Comparison of ENCODE assay signal across 2 cellular contexts in genomic region chr6:28215425-28215824, GRCh38.
TF ChIP-seq lines count a peak whose summit lies in the region.

No MANE protein-coding gene starts in this region.

TF ChIP-seq in HEK293, 187 proteins besides CTCF, POLR2A, EP300 and RAD21:
- no peak for TF ChIP-seq SCRT1 (tag by site-specific recombination; IDR thresholded peaks at IDR 0.05; ENCODE audit: borderline replicate concordance)
- TF ChIP-seq KLF1 (tag by site-specific recombination; IDR thresholded peaks at IDR 0.05) = peak; percentile 83
- 0 out of 2 replicates have a peak, but pooled peaks have one; percentile 18 for TF ChIP-seq KLF9 (tag by site-specific recombination; IDR thresholded peaks at IDR 0.05; ENCODE audit: low read depth)
- TF ChIP-seq MZF1 (tag by site-specific recombination; IDR thresholded peaks at IDR 0.05; ENCODE audit: borderline replicate concordance) = peak; percentile 73; the same call in 1 of the 2 replicates
- TF ChIP-seq ZNF433 (tag by site-specific recombination; IDR thresholded peaks at IDR 0.05; ENCODE audit: low read depth) = no peak
- TF ChIP-seq, protein P1, sequence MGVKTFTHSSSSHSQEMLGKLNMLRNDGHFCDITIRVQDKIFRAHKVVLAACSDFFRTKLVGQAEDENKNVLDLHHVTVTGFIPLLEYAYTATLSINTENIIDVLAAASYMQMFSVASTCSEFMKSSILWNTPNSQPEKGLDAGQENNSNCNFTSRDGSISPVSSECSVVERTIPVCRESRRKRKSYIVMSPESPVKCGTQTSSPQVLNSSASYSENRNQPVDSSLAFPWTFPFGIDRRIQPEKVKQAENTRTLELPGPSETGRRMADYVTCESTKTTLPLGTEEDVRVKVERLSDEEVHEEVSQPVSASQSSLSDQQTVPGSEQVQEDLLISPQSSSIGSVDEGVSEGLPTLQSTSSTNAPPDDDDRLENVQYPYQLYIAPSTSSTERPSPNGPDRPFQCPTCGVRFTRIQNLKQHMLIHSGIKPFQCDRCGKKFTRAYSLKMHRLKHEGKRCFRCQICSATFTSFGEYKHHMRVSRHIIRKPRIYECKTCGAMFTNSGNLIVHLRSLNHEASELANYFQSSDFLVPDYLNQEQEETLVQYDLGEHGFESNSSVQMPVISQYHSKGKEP (tag by site-specific recombination; IDR thresholded peaks at IDR 0.05) = 0 out of 2 replicates have a peak, but pooled peaks have one; percentile 10

TF ChIP-seq in GM12878, 131 proteins besides CTCF, POLR2A, EP300 and RAD21:
- no peak for TF ChIP-seq ZNF207 (IDR thresholded peaks at IDR 0.05; ENCODE audit: borderline replicate concordance)
- TF ChIP-seq, protein P2, sequence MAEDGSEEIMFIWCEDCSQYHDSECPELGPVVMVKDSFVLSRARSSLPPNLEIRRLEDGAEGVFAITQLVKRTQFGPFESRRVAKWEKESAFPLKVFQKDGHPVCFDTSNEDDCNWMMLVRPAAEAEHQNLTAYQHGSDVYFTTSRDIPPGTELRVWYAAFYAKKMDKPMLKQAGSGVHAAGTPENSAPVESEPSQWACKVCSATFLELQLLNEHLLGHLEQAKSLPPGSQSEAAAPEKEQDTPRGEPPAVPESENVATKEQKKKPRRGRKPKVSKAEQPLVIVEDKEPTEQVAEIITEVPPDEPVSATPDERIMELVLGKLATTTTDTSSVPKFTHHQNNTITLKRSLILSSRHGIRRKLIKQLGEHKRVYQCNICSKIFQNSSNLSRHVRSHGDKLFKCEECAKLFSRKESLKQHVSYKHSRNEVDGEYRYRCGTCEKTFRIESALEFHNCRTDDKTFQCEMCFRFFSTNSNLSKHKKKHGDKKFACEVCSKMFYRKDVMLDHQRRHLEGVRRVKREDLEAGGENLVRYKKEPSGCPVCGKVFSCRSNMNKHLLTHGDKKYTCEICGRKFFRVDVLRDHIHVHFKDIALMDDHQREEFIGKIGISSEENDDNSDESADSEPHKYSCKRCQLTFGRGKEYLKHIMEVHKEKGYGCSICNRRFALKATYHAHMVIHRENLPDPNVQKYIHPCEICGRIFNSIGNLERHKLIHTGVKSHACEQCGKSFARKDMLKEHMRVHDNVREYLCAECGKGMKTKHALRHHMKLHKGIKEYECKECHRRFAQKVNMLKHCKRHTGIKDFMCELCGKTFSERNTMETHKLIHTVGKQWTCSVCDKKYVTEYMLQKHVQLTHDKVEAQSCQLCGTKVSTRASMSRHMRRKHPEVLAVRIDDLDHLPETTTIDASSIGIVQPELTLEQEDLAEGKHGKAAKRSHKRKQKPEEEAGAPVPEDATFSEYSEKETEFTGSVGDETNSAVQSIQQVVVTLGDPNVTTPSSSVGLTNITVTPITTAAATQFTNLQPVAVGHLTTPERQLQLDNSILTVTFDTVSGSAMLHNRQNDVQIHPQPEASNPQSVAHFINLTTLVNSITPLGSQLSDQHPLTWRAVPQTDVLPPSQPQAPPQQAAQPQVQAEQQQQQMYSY (CRISPR knock-in tag; IDR thresholded peaks at IDR 0.05) = no peak
- TF ChIP-seq, protein P3, sequence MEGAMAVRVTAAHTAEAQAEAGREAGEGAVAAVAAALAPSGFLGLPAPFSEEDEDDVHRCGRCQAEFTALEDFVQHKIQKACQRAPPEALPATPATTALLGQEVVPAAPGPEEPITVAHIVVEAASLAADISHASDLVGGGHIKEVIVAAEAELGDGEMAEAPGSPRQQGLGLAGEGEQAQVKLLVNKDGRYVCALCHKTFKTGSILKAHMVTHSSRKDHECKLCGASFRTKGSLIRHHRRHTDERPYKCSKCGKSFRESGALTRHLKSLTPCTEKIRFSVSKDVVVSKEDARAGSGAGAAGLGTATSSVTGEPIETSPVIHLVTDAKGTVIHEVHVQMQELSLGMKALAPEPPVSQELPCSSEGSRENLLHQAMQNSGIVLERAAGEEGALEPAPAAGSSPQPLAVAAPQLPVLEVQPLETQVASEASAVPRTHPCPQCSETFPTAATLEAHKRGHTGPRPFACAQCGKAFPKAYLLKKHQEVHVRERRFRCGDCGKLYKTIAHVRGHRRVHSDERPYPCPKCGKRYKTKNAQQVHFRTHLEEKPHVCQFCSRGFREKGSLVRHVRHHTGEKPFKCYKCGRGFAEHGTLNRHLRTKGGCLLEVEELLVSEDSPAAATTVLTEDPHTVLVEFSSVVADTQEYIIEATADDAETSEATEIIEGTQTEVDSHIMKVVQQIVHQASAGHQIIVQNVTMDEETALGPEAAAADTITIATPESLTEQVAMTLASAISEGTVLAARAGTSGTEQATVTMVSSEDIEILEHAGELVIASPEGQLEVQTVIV (IDR thresholded peaks at IDR 0.05; ENCODE audit: borderline replicate concordance, partially characterized antibody) = peak; percentile 23
